ENCODE assay signal across 1 cellular context in the genomic region with DNA sequence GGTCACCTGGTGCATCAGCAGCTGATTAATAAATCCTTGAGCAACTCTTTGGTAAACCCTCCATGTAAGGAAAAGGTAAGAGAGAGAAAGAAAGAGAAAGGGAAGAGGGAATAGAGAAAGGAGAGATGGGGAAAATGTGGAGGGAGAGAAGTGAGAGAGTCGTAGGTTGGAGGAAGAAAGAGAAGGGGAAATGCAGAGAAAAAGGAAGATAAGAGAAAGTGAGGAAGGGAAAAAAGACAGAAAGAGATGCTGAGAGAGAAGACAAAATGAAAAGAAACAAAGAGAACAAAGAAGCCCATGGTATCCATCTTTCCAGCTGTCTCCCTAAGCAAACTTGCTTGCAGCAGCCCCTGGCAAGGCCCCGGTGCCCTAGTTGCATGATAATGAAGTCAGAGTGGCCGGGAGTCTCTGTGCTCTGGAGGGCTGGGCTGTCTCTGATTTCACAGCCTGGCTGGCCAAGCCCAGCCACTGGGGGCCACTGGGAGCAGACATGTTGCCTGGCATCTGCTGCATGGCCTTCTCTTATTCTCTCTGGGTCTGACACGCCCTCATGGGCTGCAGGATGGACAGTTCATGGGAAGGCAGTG.
TF ChIP-seq lines count a peak whose summit lies in the region.

No MANE protein-coding gene starts in this region.

TF ChIP-seq in H1, 55 proteins besides CTCF, POLR2A, EP300 and RAD21:
- TF ChIP-seq SP1 (IDR thresholded peaks at IDR 0.05; ENCODE audit: low read depth, low read length): peak; percentile 63; the same call in 1 of the 2 replicates
- TF ChIP-seq YY1 (IDR thresholded peaks at IDR 0.05; ENCODE audit: low read depth, low read length): peak; percentile 77
- no peak for TF ChIP-seq CEBPB (IDR thresholded peaks at IDR 0.05; ENCODE audit: low read depth, low read length)
- no peak for TF ChIP-seq SIN3A (conservative IDR thresholded peaks at IDR 0.05 in 1 of 2, IDR thresholded peaks at IDR 0.05 in 1 of 2; ENCODE audit: low read depth in 1 of 2, low read length in 2 of 2)
- peak; percentile 54 for TF ChIP-seq ASH2L (IDR thresholded peaks at IDR 0.05; ENCODE audit: low read length)
- 0 out of 2 replicates have a peak, but pooled peaks have one; percentile 29 for TF ChIP-seq TAF1 (IDR thresholded peaks at IDR 0.05; ENCODE audit: low read depth, low read length)
- TF ChIP-seq, protein P1, sequence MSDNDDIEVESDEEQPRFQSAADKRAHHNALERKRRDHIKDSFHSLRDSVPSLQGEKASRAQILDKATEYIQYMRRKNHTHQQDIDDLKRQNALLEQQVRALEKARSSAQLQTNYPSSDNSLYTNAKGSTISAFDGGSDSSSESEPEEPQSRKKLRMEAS (IDR thresholded peaks at IDR 0.05): peak; percentile 37; the same call in 1 of the 2 replicates
- no peak for TF ChIP-seq JUND (IDR thresholded peaks at IDR 0.05; ENCODE audit: low read length)
- TF ChIP-seq CHD1 (IDR thresholded peaks at IDR 0.05; ENCODE audit: low read depth, low read length): no peak
- no peak for TF ChIP-seq RXRA (IDR thresholded peaks at IDR 0.05; ENCODE audit: insufficient read depth, low read depth, low read length)
- TF ChIP-seq EZH2 (IDR thresholded peaks at IDR 0.05; ENCODE audit: low read depth, low read length, severe bottlenecking): no peak
